In the genomic region with DNA sequence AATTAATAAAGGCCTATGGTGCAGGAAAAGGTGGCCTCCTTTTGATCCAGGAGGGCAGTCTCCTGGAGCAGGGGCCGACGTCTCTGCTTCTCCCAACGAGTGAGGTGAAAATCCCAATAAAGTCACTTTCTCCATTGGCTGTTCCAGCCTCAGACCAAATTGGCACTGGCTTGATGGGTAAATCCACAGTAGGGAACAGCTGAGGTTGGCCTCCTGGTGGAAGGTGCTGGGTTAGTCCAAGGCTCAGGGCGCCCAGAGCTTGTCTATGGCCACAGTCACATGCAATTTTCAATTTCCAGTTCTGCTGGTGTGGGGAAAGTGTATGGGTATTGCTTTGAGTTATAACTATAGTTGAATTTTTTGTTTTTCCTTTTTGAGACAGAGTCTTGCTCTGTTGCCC, we compare ENCODE assay signal across 2 cellular contexts.
TF ChIP-seq lines count a peak whose summit lies in the region.

No MANE protein-coding gene starts in this region.

TF ChIP-seq in GM23338, 12 proteins besides CTCF, POLR2A, EP300 and RAD21 (continued from another document):
- TF ChIP-seq, protein P1, sequence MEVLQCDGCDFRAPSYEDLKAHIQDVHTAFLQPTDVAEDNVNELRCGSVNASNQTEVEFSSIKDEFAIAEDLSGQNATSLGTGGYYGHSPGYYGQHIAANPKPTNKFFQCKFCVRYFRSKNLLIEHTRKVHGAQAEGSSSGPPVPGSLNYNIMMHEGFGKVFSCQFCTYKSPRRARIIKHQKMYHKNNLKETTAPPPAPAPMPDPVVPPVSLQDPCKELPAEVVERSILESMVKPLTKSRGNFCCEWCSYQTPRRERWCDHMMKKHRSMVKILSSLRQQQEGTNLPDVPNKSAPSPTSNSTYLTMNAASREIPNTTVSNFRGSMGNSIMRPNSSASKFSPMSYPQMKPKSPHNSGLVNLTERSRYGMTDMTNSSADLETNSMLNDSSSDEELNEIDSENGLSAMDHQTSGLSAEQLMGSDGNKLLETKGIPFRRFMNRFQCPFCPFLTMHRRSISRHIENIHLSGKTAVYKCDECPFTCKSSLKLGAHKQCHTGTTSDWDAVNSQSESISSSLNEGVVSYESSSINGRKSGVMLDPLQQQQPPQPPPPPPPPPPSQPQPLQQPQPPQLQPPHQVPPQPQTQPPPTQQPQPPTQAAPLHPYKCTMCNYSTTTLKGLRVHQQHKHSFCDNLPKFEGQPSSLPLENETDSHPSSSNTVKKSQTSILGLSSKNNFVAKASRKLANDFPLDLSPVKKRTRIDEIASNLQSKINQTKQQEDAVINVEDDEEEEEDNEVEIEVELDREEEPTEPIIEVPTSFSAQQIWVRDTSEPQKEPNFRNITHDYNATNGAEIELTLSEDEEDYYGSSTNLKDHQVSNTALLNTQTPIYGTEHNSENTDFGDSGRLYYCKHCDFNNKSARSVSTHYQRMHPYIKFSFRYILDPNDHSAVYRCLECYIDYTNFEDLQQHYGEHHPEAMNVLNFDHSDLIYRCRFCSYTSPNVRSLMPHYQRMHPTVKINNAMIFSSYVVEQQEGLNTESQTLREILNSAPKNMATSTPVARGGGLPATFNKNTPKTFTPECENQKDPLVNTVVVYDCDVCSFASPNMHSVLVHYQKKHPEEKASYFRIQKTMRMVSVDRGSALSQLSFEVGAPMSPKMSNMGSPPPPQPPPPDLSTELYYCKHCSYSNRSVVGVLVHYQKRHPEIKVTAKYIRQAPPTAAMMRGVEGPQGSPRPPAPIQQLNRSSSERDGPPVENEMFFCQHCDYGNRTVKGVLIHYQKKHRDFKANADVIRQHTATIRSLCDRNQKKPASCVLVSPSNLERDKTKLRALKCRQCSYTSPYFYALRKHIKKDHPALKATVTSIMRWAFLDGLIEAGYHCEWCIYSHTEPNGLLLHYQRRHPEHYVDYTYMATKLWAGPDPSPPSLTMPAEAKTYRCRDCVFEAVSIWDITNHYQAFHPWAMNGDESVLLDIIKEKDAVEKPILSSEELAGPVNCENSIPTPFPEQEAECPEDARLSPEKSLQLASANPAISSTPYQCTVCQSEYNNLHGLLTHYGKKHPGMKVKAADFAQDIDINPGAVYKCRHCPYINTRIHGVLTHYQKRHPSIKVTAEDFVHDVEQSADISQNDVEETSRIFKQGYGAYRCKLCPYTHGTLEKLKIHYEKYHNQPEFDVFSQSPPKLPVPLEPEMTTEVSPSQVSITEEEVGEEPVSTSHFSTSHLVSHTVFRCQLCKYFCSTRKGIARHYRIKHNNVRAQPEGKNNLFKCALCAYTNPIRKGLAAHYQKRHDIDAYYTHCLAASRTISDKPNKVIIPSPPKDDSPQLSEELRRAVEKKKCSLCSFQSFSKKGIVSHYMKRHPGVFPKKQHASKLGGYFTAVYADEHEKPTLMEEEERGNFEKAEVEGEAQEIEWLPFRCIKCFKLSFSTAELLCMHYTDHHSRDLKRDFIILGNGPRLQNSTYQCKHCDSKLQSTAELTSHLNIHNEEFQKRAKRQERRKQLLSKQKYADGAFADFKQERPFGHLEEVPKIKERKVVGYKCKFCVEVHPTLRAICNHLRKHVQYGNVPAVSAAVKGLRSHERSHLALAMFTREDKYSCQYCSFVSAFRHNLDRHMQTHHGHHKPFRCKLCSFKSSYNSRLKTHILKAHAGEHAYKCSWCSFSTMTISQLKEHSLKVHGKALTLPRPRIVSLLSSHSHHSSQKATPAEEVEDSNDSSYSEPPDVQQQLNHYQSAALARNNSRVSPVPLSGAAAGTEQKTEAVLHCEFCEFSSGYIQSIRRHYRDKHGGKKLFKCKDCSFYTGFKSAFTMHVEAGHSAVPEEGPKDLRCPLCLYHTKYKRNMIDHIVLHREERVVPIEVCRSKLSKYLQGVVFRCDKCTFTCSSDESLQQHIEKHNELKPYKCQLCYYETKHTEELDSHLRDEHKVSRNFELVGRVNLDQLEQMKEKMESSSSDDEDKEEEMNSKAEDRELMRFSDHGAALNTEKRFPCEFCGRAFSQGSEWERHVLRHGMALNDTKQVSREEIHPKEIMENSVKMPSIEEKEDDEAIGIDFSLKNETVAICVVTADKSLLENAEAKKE (CRISPR knock-in tag; IDR thresholded peaks at IDR 0.05), result no peak
- TF ChIP-seq, protein P2, sequence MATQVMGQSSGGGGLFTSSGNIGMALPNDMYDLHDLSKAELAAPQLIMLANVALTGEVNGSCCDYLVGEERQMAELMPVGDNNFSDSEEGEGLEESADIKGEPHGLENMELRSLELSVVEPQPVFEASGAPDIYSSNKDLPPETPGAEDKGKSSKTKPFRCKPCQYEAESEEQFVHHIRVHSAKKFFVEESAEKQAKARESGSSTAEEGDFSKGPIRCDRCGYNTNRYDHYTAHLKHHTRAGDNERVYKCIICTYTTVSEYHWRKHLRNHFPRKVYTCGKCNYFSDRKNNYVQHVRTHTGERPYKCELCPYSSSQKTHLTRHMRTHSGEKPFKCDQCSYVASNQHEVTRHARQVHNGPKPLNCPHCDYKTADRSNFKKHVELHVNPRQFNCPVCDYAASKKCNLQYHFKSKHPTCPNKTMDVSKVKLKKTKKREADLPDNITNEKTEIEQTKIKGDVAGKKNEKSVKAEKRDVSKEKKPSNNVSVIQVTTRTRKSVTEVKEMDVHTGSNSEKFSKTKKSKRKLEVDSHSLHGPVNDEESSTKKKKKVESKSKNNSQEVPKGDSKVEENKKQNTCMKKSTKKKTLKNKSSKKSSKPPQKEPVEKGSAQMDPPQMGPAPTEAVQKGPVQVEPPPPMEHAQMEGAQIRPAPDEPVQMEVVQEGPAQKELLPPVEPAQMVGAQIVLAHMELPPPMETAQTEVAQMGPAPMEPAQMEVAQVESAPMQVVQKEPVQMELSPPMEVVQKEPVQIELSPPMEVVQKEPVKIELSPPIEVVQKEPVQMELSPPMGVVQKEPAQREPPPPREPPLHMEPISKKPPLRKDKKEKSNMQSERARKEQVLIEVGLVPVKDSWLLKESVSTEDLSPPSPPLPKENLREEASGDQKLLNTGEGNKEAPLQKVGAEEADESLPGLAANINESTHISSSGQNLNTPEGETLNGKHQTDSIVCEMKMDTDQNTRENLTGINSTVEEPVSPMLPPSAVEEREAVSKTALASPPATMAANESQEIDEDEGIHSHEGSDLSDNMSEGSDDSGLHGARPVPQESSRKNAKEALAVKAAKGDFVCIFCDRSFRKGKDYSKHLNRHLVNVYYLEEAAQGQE (IDR thresholded peaks at IDR 0.05; ENCODE audit: unreplicated experiment), result no peak
- no peak for TF ChIP-seq ZNF114 (CRISPR knock-in tag; IDR thresholded peaks at IDR 0.05)
- TF ChIP-seq EZH2 (IDR thresholded peaks at IDR 0.05; ENCODE audit: low read depth, unreplicated experiment), result no peak
- TF ChIP-seq STAT1 (IDR thresholded peaks at IDR 0.05; ENCODE audit: unreplicated experiment), result no peak
- TF ChIP-seq ZNF331 (CRISPR knock-in tag; IDR thresholded peaks at IDR 0.05; ENCODE audit: low read depth), result no peak

TF ChIP-seq in WTC11, 78 proteins besides CTCF, POLR2A, EP300 and RAD21 (continues in another document):
- TF ChIP-seq, protein P3, sequence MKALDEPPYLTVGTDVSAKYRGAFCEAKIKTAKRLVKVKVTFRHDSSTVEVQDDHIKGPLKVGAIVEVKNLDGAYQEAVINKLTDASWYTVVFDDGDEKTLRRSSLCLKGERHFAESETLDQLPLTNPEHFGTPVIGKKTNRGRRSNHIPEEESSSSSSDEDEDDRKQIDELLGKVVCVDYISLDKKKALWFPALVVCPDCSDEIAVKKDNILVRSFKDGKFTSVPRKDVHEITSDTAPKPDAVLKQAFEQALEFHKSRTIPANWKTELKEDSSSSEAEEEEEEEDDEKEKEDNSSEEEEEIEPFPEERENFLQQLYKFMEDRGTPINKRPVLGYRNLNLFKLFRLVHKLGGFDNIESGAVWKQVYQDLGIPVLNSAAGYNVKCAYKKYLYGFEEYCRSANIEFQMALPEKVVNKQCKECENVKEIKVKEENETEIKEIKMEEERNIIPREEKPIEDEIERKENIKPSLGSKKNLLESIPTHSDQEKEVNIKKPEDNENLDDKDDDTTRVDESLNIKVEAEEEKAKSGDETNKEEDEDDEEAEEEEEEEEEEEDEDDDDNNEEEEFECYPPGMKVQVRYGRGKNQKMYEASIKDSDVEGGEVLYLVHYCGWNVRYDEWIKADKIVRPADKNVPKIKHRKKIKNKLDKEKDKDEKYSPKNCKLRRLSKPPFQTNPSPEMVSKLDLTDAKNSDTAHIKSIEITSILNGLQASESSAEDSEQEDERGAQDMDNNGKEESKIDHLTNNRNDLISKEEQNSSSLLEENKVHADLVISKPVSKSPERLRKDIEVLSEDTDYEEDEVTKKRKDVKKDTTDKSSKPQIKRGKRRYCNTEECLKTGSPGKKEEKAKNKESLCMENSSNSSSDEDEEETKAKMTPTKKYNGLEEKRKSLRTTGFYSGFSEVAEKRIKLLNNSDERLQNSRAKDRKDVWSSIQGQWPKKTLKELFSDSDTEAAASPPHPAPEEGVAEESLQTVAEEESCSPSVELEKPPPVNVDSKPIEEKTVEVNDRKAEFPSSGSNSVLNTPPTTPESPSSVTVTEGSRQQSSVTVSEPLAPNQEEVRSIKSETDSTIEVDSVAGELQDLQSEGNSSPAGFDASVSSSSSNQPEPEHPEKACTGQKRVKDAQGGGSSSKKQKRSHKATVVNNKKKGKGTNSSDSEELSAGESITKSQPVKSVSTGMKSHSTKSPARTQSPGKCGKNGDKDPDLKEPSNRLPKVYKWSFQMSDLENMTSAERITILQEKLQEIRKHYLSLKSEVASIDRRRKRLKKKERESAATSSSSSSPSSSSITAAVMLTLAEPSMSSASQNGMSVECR (CRISPR knock-in tag; IDR thresholded peaks at IDR 0.05; ENCODE audit: borderline replicate concordance), result no peak
- TF ChIP-seq, protein P4, sequence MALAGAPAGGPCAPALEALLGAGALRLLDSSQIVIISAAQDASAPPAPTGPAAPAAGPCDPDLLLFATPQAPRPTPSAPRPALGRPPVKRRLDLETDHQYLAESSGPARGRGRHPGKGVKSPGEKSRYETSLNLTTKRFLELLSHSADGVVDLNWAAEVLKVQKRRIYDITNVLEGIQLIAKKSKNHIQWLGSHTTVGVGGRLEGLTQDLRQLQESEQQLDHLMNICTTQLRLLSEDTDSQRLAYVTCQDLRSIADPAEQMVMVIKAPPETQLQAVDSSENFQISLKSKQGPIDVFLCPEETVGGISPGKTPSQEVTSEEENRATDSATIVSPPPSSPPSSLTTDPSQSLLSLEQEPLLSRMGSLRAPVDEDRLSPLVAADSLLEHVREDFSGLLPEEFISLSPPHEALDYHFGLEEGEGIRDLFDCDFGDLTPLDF (CRISPR knock-in tag; IDR thresholded peaks at IDR 0.05), result no peak
- no peak for TF ChIP-seq KAT7 (CRISPR knock-in tag; IDR thresholded peaks at IDR 0.05; ENCODE audit: borderline replicate concordance)
- TF ChIP-seq ZNF416 (CRISPR knock-in tag; IDR thresholded peaks at IDR 0.05), result no peak
- no peak for TF ChIP-seq ZNF671 (CRISPR knock-in tag; IDR thresholded peaks at IDR 0.05)
- TF ChIP-seq, protein P5, sequence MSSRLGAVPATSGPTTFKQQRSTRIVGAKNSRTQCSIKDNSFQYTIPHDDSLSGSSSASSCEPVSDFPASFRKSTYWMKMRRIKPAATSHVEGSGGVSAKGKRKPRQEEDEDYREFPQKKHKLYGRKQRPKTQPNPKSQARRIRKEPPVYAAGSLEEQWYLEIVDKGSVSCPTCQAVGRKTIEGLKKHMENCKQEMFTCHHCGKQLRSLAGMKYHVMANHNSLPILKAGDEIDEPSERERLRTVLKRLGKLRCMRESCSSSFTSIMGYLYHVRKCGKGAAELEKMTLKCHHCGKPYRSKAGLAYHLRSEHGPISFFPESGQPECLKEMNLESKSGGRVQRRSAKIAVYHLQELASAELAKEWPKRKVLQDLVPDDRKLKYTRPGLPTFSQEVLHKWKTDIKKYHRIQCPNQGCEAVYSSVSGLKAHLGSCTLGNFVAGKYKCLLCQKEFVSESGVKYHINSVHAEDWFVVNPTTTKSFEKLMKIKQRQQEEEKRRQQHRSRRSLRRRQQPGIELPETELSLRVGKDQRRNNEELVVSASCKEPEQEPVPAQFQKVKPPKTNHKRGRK (CRISPR knock-in tag; IDR thresholded peaks at IDR 0.05; ENCODE audit: borderline replicate concordance), result no peak
- TF ChIP-seq SP1 (CRISPR knock-in tag; conservative IDR thresholded peaks at IDR 0.05), result no peak
- no peak for TF ChIP-seq NR2C2 (CRISPR knock-in tag; IDR thresholded peaks at IDR 0.05)
- TF ChIP-seq FOXK1 (CRISPR knock-in tag; IDR thresholded peaks at IDR 0.05), result no peak
- no peak for TF ChIP-seq PRRX2 (CRISPR knock-in tag; IDR thresholded peaks at IDR 0.05)
- no peak for TF ChIP-seq EMX1 (CRISPR knock-in tag; IDR thresholded peaks at IDR 0.05)
- no peak for TF ChIP-seq RELA (CRISPR knock-in tag; IDR thresholded peaks at IDR 0.05; ENCODE audit: borderline replicate concordance)
- TF ChIP-seq NFATC4 (CRISPR knock-in tag; IDR thresholded peaks at IDR 0.05), result no peak
- TF ChIP-seq, protein P6, sequence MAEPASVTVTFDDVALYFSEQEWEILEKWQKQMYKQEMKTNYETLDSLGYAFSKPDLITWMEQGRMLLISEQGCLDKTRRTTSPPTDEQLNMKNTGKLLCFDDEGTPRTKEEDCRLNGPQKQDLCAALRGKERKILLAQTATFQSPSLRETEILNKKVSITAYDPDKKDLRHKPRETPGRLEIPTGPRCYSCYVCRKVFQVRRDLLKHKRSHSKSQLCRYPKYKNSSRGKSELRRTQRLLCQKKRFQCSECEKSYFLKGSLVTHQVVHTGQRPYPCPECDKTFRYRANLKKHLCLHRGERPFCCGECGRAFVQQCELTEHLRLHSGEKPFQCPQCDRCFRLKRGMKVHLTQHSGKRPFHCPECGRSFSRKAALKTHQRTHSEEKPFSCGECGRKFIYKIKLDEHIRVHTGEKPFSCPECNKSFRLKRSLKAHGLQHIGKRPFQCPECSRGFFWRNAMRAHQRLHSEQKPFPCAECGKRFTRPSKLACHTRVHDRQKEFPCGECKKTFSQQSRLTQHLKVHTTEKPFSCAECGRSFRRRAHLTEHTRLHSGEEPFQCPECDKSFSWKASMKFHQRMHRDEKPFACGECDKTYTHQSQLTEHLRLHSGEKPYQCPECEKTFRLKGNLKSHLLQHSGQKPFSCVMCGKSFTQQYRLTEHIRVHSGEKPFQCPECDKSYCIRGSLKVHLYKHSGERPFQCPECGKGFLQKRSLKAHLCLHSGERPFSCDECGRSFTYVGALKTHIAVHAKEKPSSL (CRISPR knock-in tag; conservative IDR thresholded peaks at IDR 0.05), result no peak
- no peak for TF ChIP-seq SOX15 (CRISPR knock-in tag; IDR thresholded peaks at IDR 0.05)
- TF ChIP-seq GTF2I (CRISPR knock-in tag; conservative IDR thresholded peaks at IDR 0.05), result no peak
- TF ChIP-seq, protein P7, sequence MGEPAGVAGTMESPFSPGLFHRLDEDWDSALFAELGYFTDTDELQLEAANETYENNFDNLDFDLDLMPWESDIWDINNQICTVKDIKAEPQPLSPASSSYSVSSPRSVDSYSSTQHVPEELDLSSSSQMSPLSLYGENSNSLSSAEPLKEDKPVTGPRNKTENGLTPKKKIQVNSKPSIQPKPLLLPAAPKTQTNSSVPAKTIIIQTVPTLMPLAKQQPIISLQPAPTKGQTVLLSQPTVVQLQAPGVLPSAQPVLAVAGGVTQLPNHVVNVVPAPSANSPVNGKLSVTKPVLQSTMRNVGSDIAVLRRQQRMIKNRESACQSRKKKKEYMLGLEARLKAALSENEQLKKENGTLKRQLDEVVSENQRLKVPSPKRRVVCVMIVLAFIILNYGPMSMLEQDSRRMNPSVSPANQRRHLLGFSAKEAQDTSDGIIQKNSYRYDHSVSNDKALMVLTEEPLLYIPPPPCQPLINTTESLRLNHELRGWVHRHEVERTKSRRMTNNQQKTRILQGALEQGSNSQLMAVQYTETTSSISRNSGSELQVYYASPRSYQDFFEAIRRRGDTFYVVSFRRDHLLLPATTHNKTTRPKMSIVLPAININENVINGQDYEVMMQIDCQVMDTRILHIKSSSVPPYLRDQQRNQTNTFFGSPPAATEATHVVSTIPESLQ (CRISPR knock-in tag; IDR thresholded peaks at IDR 0.05), result no peak
- TF ChIP-seq CBFB (CRISPR knock-in tag; IDR thresholded peaks at IDR 0.05; ENCODE audit: low read depth), result no peak
